14 cellular contexts compared by ENCODE assay signal in the genomic region with DNA sequence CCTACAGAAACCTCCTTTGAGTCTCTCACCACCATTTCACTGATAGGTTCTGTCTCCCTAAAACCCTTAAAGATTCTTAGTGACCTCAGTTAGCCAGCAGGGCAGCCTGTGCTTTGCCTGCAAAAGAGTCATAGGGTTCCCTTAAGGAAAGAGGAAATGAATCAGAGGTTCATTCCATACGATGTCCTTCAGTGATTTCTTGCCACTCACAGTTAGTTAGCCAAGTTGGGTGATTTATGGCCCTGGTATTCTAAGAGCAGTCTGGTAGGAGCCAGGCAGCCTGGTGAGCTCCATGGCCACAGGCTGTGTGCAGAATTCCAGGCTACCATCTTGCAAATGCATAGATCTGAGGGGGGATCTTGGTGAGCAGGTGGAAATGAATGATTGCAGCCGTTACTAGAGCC. TPM values are rescaled to one million over a fixed set of nuclear protein-coding genes. Genes with fewer than 3 reads are reported as not detected.
DNase-seq lines count a peak whose midpoint lies in the region; ATAC-seq and TF ChIP-seq lines count a peak whose summit lies in the region.
"Had no signal": no experiment of that assay in that cellular context is flagged by ENCODE, and none has a peak within 500 bp of the region (broad histone marks: within the 10 kb centered on the region; RNA-seq: fewer than 3 reads in every experiment).

No MANE protein-coding gene starts in this region.

- peaks cover 2% of the 10 kb centered on the region for H3K9me3 Mint-ChIP-seq in activated naive CD4-positive, alpha-beta T cell treated with anti-CD3 and anti-CD28 coated beads, Interleukin-2, amount 10 ng/mL, durations not matched to agents 7 days and 5 days

- no peak overlapping the region for H3K4me3 ChIP-seq in AG09309 (ENCODE audit: control insufficient read depth, low read depth, low read length)
- no peak overlapping the region for H3K4me3 ChIP-seq in IMR-90 (ENCODE audit: insufficient read depth, low read depth, low read length)
- no peak overlapping the region for H3K4me3 ChIP-seq in astrocyte of the spinal cord (ENCODE audit: low read depth, low read length)
- H3K4me3 ChIP-seq: heart right ventricle, mucosa of descending colon had no signal

- H3K4me1 ChIP-seq in IMR-90 (ENCODE audit: control insufficient read depth, insufficient read depth, low read length), result peaks cover 37% of the 10 kb centered on the region

- H3K36me3 ChIP-seq in IMR-90 (ENCODE audit: control insufficient read depth, insufficient read depth, low read length), result no peaks in the 10 kb centered on the region
- H3K36me3 ChIP-seq: heart right ventricle had no signal

- peak overlapping the region; percentile 95 for H3K14ac ChIP-seq in IMR-90 (replicated peaks; ENCODE audit: low read depth, low read length)

- peak overlapping the region; percentile 35 for H3K27ac ChIP-seq in IMR-90 (ENCODE audit: insufficient read depth, low read length)
- H3K27ac ChIP-seq: heart right ventricle, HL-60 had no signal

- no peaks in the 10 kb centered on the region for H3K27me3 ChIP-seq in IMR-90 (ENCODE audit: control insufficient read depth, insufficient read depth, low read length)

- intact Hi-C loops in IMR-90 (cut with micrococcal nuclease), result loop anchor here (1.0 to 5.0 kb wide), 2 partner anchors 27 to 181 kb away; partner anchors contain the start of gene PMAIP1

- peak overlapping the region; percentile 93 for H2BK15ac ChIP-seq in IMR-90 (ENCODE audit: low read depth, low read length)

- no peak overlapping the region for H3K27ac Mint-ChIP-seq in activated naive CD4-positive, alpha-beta T cell treated with anti-CD3 and anti-CD28 coated beads, Interleukin-2, amount 10 ng/mL, durations not matched to agents 7 days and 5 days
- H3K27ac Mint-ChIP-seq: CD4-positive, alpha-beta memory T cell had no signal

- peak overlapping the region; percentile 97 for H3K23ac ChIP-seq in IMR-90 (ENCODE audit: low read depth, low read length)

- H3K9ac ChIP-seq in IMR-90 (ENCODE audit: low read depth, low read length), result no peak overlapping the region

- peak; percentile 15 for TF ChIP-seq CTCF in AG09309 (IDR thresholded peaks at IDR 0.05; ENCODE audit: control insufficient read depth, insufficient read depth, low read depth, low read length, missing control alignments)
- TF ChIP-seq CTCF in IMR-90 (conservative IDR thresholded peaks at IDR 0.05; ENCODE audit: low read depth, low read length), result 0 out of 2 replicates have a peak, but pooled peaks have one; percentile 16
- no peak for TF ChIP-seq CTCF in astrocyte of the spinal cord (IDR thresholded peaks at IDR 0.05; ENCODE audit: low read depth, low read length)

- H3K27me3 Mint-ChIP-seq in activated naive CD4-positive, alpha-beta T cell treated with anti-CD3 and anti-CD28 coated beads, Interleukin-2, amount 10 ng/mL, durations not matched to agents 7 days and 5 days, result no peaks in the 10 kb centered on the region

- H2BK120ac ChIP-seq in IMR-90 (ENCODE audit: low read depth, low read length), result peak overlapping the region; percentile 99

- peak overlapping the region; percentile 95 for H2BK5ac ChIP-seq in IMR-90 (ENCODE audit: low read depth, low read length, poor library complexity, severe bottlenecking)

- H3K79me1 ChIP-seq in IMR-90 (ENCODE audit: low read depth in 1 of 2, low read length in 2 of 2), result peaks cover 0 to 12% of the 10 kb centered on the region in 2 experiments; a peak in 2 of 4 replicates

- peak; percentile 61 for ATAC-seq in IMR-90 (ENCODE audit: low read depth)
- ATAC-seq: heart right ventricle, mucosa of descending colon had no signal

- no CpG with 5 or more reads among the region's 2 CpGs for WGBS in IMR-90 (ENCODE audit: extremely low coverage in 2 of 2, insufficient read length in 1 of 2), 2 experiments

- no peak overlapping the region for H3K4me2 ChIP-seq in IMR-90 (ENCODE audit: low read depth, low read length)

- peak overlapping the region; percentile 100 for H2BK20ac ChIP-seq in IMR-90 (ENCODE audit: low read depth, low read length)

- CTCF ChIA-PET in IMR-90 (lab: Yijun Ruan, JAX), result no interaction called here
- CTCF ChIA-PET in activated naive CD4-positive, alpha-beta T cell treated with anti-CD3 and anti-CD28 coated beads, Interleukin-2, amount 10 ng/mL, durations not matched to agents 7 days and 5 days (lab: Charles Lee), result no interaction called here

- H3K9me3 ChIP-seq in IMR-90 (ENCODE audit: control insufficient read depth, insufficient read depth, low read length), result no peaks in the 10 kb centered on the region
- H3K9me3 ChIP-seq: heart right ventricle, mucosa of descending colon had no signal

- H3K4me3 Mint-ChIP-seq in activated naive CD4-positive, alpha-beta T cell treated with anti-CD3 and anti-CD28 coated beads, Interleukin-2, amount 10 ng/mL, durations not matched to agents 7 days and 5 days, result no peak overlapping the region
- H3K4me3 Mint-ChIP-seq: CD4-positive, alpha-beta memory T cell had no signal

- H4K8ac ChIP-seq in IMR-90 (ENCODE audit: low read depth in 2 of 2, low read length in 2 of 2), result peak overlapping the region; percentile 86 to 91

- POLR2A ChIA-PET in IMR-90 (lab: Charles Lee; ENCODE audit: unreplicated experiment), result no interaction called here

- H2AFZ ChIP-seq in IMR-90 (replicated peaks; ENCODE audit: low read length, poor library complexity), result peak overlapping the region; percentile 34

- H4K5ac ChIP-seq in IMR-90 (ENCODE audit: low read depth, low read length), result peak overlapping the region; percentile 35; the same call in 1 of the 2 replicates

- H3K36me3 Mint-ChIP-seq in activated naive CD4-positive, alpha-beta T cell treated with anti-CD3 and anti-CD28 coated beads, Interleukin-2, amount 10 ng/mL, durations not matched to agents 7 days and 5 days, result no peaks in the 10 kb centered on the region
- H3K36me3 Mint-ChIP-seq: CD4-positive, alpha-beta memory T cell had no signal

- peaks cover 29% of the 10 kb centered on the region for H3K9me1 ChIP-seq in IMR-90 (ENCODE audit: insufficient read depth, low read length)

- in situ Hi-C loops in IMR-90 (cut with MboI; ENCODE audit: low sequenced_read_pairs) (no loop called here), astrocyte of the spinal cord (cut with HindIII; ENCODE audit: low sequenced_read_pairs) (no loop called here)

- peak overlapping the region; percentile 97 for H4K91ac ChIP-seq in IMR-90 (ENCODE audit: insufficient read depth, low read depth, low read length)

- peak; percentile 31; the same call in 1 of the 2 replicates for TF ChIP-seq RAD21 in IMR-90 (IDR thresholded peaks at IDR 0.05; ENCODE audit: low read length)

- H3K56ac ChIP-seq in IMR-90 (ENCODE audit: extremely low read depth, insufficient read depth, low read length), result peak overlapping the region; percentile 50

- H2AK9ac ChIP-seq in IMR-90 (replicated peaks; ENCODE audit: low read depth, low read length, poor library complexity), result peak overlapping the region; percentile 38

- no TSS peak for BruUV-seq in IMR-90 (replicated peaks; lab: Mats Ljungman, UMichigan)

- H3K4me1 Mint-ChIP-seq in activated naive CD4-positive, alpha-beta T cell treated with anti-CD3 and anti-CD28 coated beads, Interleukin-2, amount 10 ng/mL, durations not matched to agents 7 days and 5 days, result no peaks in the 10 kb centered on the region
- H3K4me1 Mint-ChIP-seq: CD4-positive, alpha-beta memory T cell had no signal

- H4K20me1 ChIP-seq in IMR-90 (ENCODE audit: insufficient read depth, low read length), result no peaks in the 10 kb centered on the region

- dilution Hi-C loops in IMR-90 (cut with HindIII; ENCODE audit: low sequenced_read_pairs, unreplicated experiment), result no loop called here

- TF ChIP-seq POLR2A in IMR-90 (IDR thresholded peaks at IDR 0.05; ENCODE audit: low read depth, low read length), result no peak

- H3K4ac ChIP-seq in IMR-90 (ENCODE audit: low read depth, low read length), result peak overlapping the region; percentile 99

- H3K18ac ChIP-seq in IMR-90 (ENCODE audit: low read depth, low read length), result peak overlapping the region; percentile 79; the same call in 1 of the 2 replicates

- DNase-seq in AG09309 (ENCODE audit: low read depth), result peak; percentile 68
- peak; percentile 95 for DNase-seq in IMR-90
- DNase-seq in astrocyte of the spinal cord (ENCODE audit: low read depth, low spot score), result peak; percentile 88
- peak; percentile 94 for DNase-seq in kidney glomerular epithelial cell (lab: John Stamatoyannopoulos, UW)
- DNase-seq in stimulated activated naive CD4-positive, alpha-beta T cell treated with Interleukin-2 at 50 U/mL for 16 hours (lab: John Stamatoyannopoulos, UW), result no peak
- no peak for DNase-seq in activated naive CD4-positive, alpha-beta T cell treated with anti-CD3 and anti-CD28 coated beads, Interleukin-2, amount 10 ng/mL, durations not matched to agents 7 days and 5 days
- no peak for DNase-seq in NCI-H510A treated with DMSO at 0.1 percent for 48 hours (lab: John Stamatoyannopoulos, UW)
- no peak for DNase-seq in activated naive CD4-positive, alpha-beta T cell (lab: John Stamatoyannopoulos, UW)
- DNase-seq: activated CD8-positive, alpha-beta memory T cell treated with anti-CD3 and anti-CD28 coated beads, Interleukin-2, amount 50 U/mL, for 48 hours; CD4-positive, alpha-beta memory T cell; heart right ventricle; mucosa of descending colon; NCI-H1436 treated with DMSO at 0.1 percent for 48 hours had no signal

- peak overlapping the region; percentile 100 for H2AK5ac ChIP-seq in IMR-90 (ENCODE audit: low read depth, low read length)

TF ChIP-seq in IMR-90, 13 proteins besides CTCF, POLR2A, EP300 and RAD21 (continues in another document):
- TF ChIP-seq RCOR1 (IDR thresholded peaks at IDR 0.05; ENCODE audit: insufficient replicate concordance, low read length), result peak; percentile 64
- TF ChIP-seq NFE2L2 (IDR thresholded peaks at IDR 0.05; ENCODE audit: low read depth, low read length), result 0 out of 2 replicates have a peak, but pooled peaks have one; percentile 46
- no peak for TF ChIP-seq MAFK (IDR thresholded peaks at IDR 0.05; ENCODE audit: low read depth, low read length)
- no peak for TF ChIP-seq MXI1 (IDR thresholded peaks at IDR 0.05; ENCODE audit: borderline replicate concordance, low read depth, low read length)
- TF ChIP-seq MAZ (IDR thresholded peaks at IDR 0.05; ENCODE audit: borderline replicate concordance, low read depth, low read length), result no peak
- peak; percentile 47; the same call in 1 of the 2 replicates for TF ChIP-seq FOS (IDR thresholded peaks at IDR 0.05; ENCODE audit: low read depth, low read length)
- TF ChIP-seq CHD1 (IDR thresholded peaks at IDR 0.05; ENCODE audit: low read depth, low read length), result no peak
- no peak for TF ChIP-seq RFX5 (IDR thresholded peaks at IDR 0.05; ENCODE audit: low read depth, low read length)
- peak; percentile 47; the same call in 1 of the 2 replicates for TF ChIP-seq CEBPB (IDR thresholded peaks at IDR 0.05; ENCODE audit: low read depth, low read length)

RNA-seq across cellular contexts. Expression of gene CCBE1, which starts 18.7 kb away (rescaled TPM):
- total RNA-seq in IMR-90 (2012; rRNA removed), result 93.9 and 148 TPM in 2 replicates
- 64.8 and 65.1 TPM in 2 replicates for polyA plus RNA-seq in IMR-90 (2012; rRNA removed)
- polyA plus RNA-seq in IMR-90 (2012; cell fraction: cytosol; rRNA removed), result 37.7 and 114 TPM in 2 replicates
- polyA plus RNA-seq in IMR-90 (2012; cell fraction: nucleus; rRNA removed; ENCODE audit: low replicate concordance), result 22.9 and 25.9 TPM in 2 replicates
- total RNA-seq: CD4-positive, alpha-beta memory T cell had no signal
- polyA plus RNA-seq: CD4-positive, alpha-beta memory T cell had no signal

Comparison
In these comparisons a context has a peak if more than half of its experiments do, and no peak if none do; other contexts are left out.
1. DNase-seq: peak in AG09309 (single experiment), IMR-90 (single experiment), astrocyte of the spinal cord (single experiment) and kidney glomerular epithelial cell (single experiment); none in stimulated activated naive CD4-positive, alpha-beta T cell treated with Interleukin-2 at 50 U/mL for 16 hours (single experiment), activated naive CD4-positive, alpha-beta T cell treated with anti-CD3 and anti-CD28 coated beads, Interleukin-2, amount 10 ng/mL, durations not matched to agents 7 days and 5 days (single experiment), NCI-H510A treated with DMSO at 0.1 percent for 48 hours (single experiment) and activated naive CD4-positive, alpha-beta T cell (0 of 4).